8 cellular contexts compared by ENCODE assay signal in the genomic region with DNA sequence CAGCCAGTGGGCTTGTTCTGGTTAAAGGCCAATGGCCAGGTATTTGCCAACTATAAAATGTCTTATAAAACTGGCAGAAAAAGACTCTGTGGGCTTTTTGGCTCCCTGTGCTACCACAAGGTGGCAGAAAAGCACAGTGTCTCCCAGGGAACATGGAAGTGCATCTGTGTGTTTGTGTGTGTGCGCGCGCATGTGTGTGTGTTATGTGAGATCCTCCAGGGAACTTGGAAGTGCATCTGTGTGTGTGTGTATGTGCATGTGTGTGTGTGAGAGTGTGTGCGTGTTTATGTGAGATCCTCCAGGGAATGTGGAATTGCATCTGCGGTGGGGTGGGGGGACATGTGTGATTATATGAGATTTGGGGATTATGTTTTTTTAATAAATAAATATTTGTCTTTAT. TPM values are rescaled to one million over a fixed set of nuclear protein-coding genes. Genes with fewer than 3 reads are reported as not detected.
DNase-seq lines count a peak whose midpoint lies in the region; ATAC-seq and TF ChIP-seq lines count a peak whose summit lies in the region.

No MANE protein-coding gene starts in this region.

- no peaks in the 10 kb centered on the region for H3F3A ChIP-seq in PC-9 (ENCODE audit: insufficient read depth, low read depth)

- no peaks in the 10 kb centered on the region for H3K9me2 ChIP-seq in PC-9 (ENCODE audit: insufficient read depth)

- TF ChIP-seq CTCF in PC-9 (conservative IDR thresholded peaks at IDR 0.05): peak; percentile 69

- peak; percentile 35 for DNase-seq in Caki2 (ENCODE audit: low read depth)
- DNase-seq in PC-9: peak; percentile 41 to 51
- peak; percentile 70 for DNase-seq in amniotic epithelial cell (ENCODE audit: low read depth)
- DNase-seq in islet precursor cell: peak; percentile 78
- DNase-seq in stimulated activated CD4-positive, alpha-beta T cell treated with anti-CD3 and anti-CD28 coated beads, TNF-alpha, amount 100 ng/mL, for 24 hours (ENCODE audit: low read depth in 3 of 3): peak in 2 of 3 experiments; percentile 11 to 55
- DNase-seq in 8988T: no peak

- H3K79me2 ChIP-seq in PC-9 (ENCODE audit: low read depth): no peaks in the 10 kb centered on the region

- ATAC-seq in HG02759 (IDR thresholded peaks at IDR 0.05; ENCODE audit: unreplicated experiment) (peak; percentile 45), HG02970 (IDR thresholded peaks at IDR 0.05; ENCODE audit: low FRiP score, unreplicated experiment) (no peak)

- H2AFZ ChIP-seq in PC-9: no peak overlapping the region

- H3K4me2 ChIP-seq in PC-9: no peak overlapping the region

- intact Hi-C loops in PC-9 (cut with micrococcal nuclease; ENCODE audit: unreplicated experiment): loop anchor here (1.0 to 10.0 kb wide), 2 partner anchors 469 to 1354 kb away; no protein-coding TSS in a partner anchor

- BruUV-seq in PC-9 (replicated peaks; lab: Mats Ljungman, UMichigan): no TSS peak

- H3K4me3 ChIP-seq in PC-9: no peak overlapping the region

- CTCF ChIA-PET in PC-9 (lab: Charles Lee): interaction anchor here (0.7 kb wide), 1 partner anchor 17 kb away, joined by 3 read pairs; no protein-coding TSS in a partner anchor

- H3K4me1 ChIP-seq in PC-9 (replicated peaks; ENCODE audit: insufficient read depth): no peaks in the 10 kb centered on the region

- no peaks in the 10 kb centered on the region for H3K27me3 ChIP-seq in PC-9 (ENCODE audit: insufficient read depth, low read depth)

- POLR2A ChIA-PET in PC-9 (lab: Charles Lee; ENCODE audit: unreplicated experiment): no interaction called here

- H4K20me1 ChIP-seq in PC-9 (ENCODE audit: insufficient read depth): no peaks in the 10 kb centered on the region

- no peaks in the 10 kb centered on the region for H3K9me3 ChIP-seq in PC-9 (ENCODE audit: insufficient read depth, low read depth)

- in situ Hi-C loops in Caki2 (cut with HindIII; ENCODE audit: low pct_unique_long_range_greater_than_20kb, low sequenced_read_pairs): no loop called here

- H3K27ac ChIP-seq in PC-9: no peak overlapping the region

- H3K36me3 ChIP-seq in PC-9 (ENCODE audit: low read depth): no peaks in the 10 kb centered on the region

RNA-seq across cellular contexts. Expression of gene ABI1, which starts 30.2 kb away (rescaled TPM):
- 61.4 and 73.2 TPM in 2 replicates for total RNA-seq in Caki2 (2014; rRNA removed; shearing (Covaris generic); ENCODE audit: low replicate concordance)
- 41.3 and 50.8 TPM in 2 replicates for total RNA-seq in PC-9 (2021)
